8 cellular contexts compared by ENCODE assay signal in genomic region chr22:50507421-50507990, GRCh38. TPM values are rescaled to one million over a fixed set of nuclear protein-coding genes. Genes with fewer than 3 reads are reported as not detected.
A peak's percentile ranks its signal among the peaks of the same experiment; 100 is the strongest.
DNase-seq lines count a peak whose midpoint lies in the region; ATAC-seq lines count a peak whose summit lies in the region.

A gene with protein sequence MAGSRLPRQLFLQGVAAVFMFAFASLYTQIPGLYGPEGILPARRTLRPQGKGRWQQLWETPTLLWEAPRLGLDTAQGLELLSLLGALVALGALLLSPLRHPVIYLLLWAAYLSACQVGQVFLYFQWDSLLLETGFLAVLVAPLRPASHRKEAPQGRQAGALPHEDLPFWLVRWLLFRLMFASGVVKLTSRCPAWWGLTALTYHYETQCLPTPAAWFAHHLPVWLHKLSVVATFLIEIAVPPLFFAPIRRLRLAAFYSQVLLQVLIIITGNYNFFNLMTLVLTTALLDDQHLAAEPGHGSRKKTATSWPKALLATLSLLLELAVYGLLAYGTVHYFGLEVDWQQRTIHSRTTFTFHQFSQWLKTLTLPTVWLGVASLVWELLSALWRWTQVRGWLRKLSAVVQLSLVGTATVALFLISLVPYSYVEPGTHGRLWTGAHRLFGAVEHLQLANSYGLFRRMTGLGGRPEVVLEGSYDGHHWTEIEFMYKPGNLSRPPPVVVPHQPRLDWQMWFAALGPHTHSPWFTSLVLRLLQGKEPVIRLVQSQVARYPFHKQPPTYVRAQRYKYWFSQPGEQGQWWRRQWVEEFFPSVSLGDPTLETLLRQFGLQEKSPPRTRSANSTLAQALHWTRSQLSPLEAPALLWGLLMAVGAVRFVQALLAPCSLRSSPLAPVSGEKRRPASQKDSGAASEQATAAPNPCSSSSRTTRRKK (minus strand): TSS chr22:50507702. CDS start chr22:50507675, 27 bp downstream.

- peaks cover 11% of the 10 kb centered on the region for H3K4me1 Mint-ChIP-seq in activated naive CD8-positive, alpha-beta T cell treated with anti-CD3 and anti-CD28 coated beads for 36 hours

- H3K27me3 Mint-ChIP-seq in activated naive CD8-positive, alpha-beta T cell treated with anti-CD3 and anti-CD28 coated beads for 36 hours, result no peaks in the 10 kb centered on the region

- WGBS in urinary bladder, result 2% methylated on average over 52 of the region's 62 CpGs

- H3K4me3 ChIP-seq in urinary bladder (ENCODE audit: low read depth, low read length), result peak within 1 kb of the TSS; percentile 78

- H3K4me3 Mint-ChIP-seq in activated naive CD8-positive, alpha-beta T cell treated with anti-CD3 and anti-CD28 coated beads for 36 hours, result peak within 1 kb of the TSS; percentile 97

- H3K27ac ChIP-seq in urinary bladder (ENCODE audit: low read depth), result peak within 1 kb of the TSS; percentile 96

- ATAC-seq in GM19328 (IDR thresholded peaks at IDR 0.05; ENCODE audit: unreplicated experiment) (peak; percentile 44), HG03460 (IDR thresholded peaks at IDR 0.05; ENCODE audit: unreplicated experiment) (peak; percentile 62), left cardiac atrium (peak; percentile 84 to 88)

- DNase-seq in AG08395 (ENCODE audit: low spot score), result peak; percentile 97
- peak; percentile 90 for DNase-seq in SKM-1 treated with dmso at 0.1 percent for 144 hours (lab: John Stamatoyannopoulos, UW; ENCODE audit: unreplicated experiment)
- DNase-seq in activated naive CD8-positive, alpha-beta T cell treated with anti-CD3 and anti-CD28 coated beads for 36 hours, result peak; percentile 95
- peak; percentile 91 for DNase-seq in left cardiac atrium
- DNase-seq in pulmonary artery endothelial cell (ENCODE audit: low read depth, low spot score), result no peak

- H3K36me3 ChIP-seq in urinary bladder (ENCODE audit: insufficient read depth), result peaks cover 9% of the 10 kb centered on the region

- H3K36me3 Mint-ChIP-seq in activated naive CD8-positive, alpha-beta T cell treated with anti-CD3 and anti-CD28 coated beads for 36 hours, result peaks cover 10% of the 10 kb centered on the region

- intact Hi-C loops in left cardiac atrium (cut with DNase I), result loop anchor here in 1 of 2 donors (10.0 kb wide), 1 partner anchor 263 kb away; the partner anchor contains the start of gene TUBGCP6

- peak within 1 kb of the TSS; percentile 97 for H3K27ac Mint-ChIP-seq in activated naive CD8-positive, alpha-beta T cell treated with anti-CD3 and anti-CD28 coated beads for 36 hours

- no peaks in the 10 kb centered on the region for H3K9me3 Mint-ChIP-seq in activated naive CD8-positive, alpha-beta T cell treated with anti-CD3 and anti-CD28 coated beads for 36 hours

- H3K4me1 ChIP-seq in urinary bladder (ENCODE audit: insufficient read depth), result no peaks in the 10 kb centered on the region

RNA-seq across cellular contexts. Expression of the gene that starts here (rescaled TPM):
- total RNA-seq in activated naive CD8-positive, alpha-beta T cell treated with anti-CD3 and anti-CD28 coated beads for 36 hours, result 10 to 100 TPM; 59.3 to 62.6 TPM
- total RNA-seq in left cardiac atrium, result 10 to 100 TPM; 35.4 to 37.6 TPM
- 29.5 and 33.4 TPM in 2 replicates for total RNA-seq in pulmonary artery endothelial cell
- total RNA-seq in urinary bladder, result 21.4 TPM
- polyA plus RNA-seq in urinary bladder, result 61.3 TPM
